Comparison of ENCODE assay signal across 17 cellular contexts in the genomic region with DNA sequence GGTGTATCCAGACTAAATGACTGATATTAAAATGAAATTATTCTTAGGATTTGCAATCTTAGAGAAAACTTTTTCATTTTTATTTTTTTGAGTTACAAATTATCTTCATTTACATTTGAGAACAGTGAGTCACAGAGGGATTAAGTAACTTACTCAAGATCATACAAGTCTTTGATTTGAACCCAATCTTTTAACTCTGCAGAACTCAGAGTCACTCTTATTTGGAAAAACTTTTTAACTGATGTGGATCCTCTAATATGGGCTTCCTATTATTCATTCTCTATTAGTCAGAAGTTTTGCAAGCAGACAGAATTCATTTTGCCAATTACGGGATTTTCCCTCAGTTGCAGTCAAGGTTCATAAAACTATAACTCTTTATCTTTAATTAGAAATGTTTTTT.
"Had no signal": no experiment of that assay in that cellular context is flagged by ENCODE, and none has a peak within 500 bp of the region (broad histone marks: within the 10 kb centered on the region; RNA-seq: fewer than 3 reads in every experiment).

No MANE protein-coding gene starts in this region.

- ATAC-seq: activated CD4-positive, CD25-positive, alpha-beta regulatory T cell treated with anti-CD3 and anti-CD28 coated beads, Interleukin-2, amount 50 U/mL, for 24 hours; left lobe of liver; mucosa of descending colon; psoas muscle had no signal

- H3K36me3 ChIP-seq: suprapubic skin had no signal

- H3K4me1 ChIP-seq: psoas muscle, sigmoid colon, suprapubic skin had no signal

- DNase-seq: activated effector memory CD4-positive, alpha-beta T cell treated with Interleukin-2 at 50 U/mL for 16 hours; activated T-cell treated with anti-CD3 and anti-CD28 coated beads, Interleukin-2, amount 50 U/mL, for 24 hours; anterior cingulate cortex; mucosa of descending colon; occipital lobe; psoas muscle; sigmoid colon; stimulated activated CD4-positive, alpha-beta T cell treated with anti-CD3 and anti-CD28 coated beads, Interleukin-12 subunit alpha, Interleukin-12 subunit beta, amount 100 ng/mL, for 4 hours; stimulated activated naive CD4-positive, alpha-beta T cell treated with Interleukin-2 at 50 U/mL for 16 hours had no signal

- H3K27me3 Mint-ChIP-seq: activated naive CD8-positive, alpha-beta T cell; type B pancreatic cell had no signal

- H3K27ac Mint-ChIP-seq: activated naive CD8-positive, alpha-beta T cell; activated T-cell treated with anti-CD3 and anti-CD28 coated beads, Interleukin-2, amount 50 U/mL, for 24 hours; nephron; T-helper 2 cell treated with Interferon-gamma antibody and Interleukin-4, amounts not matched to agents 5 μg/mL and 100 μg/mL, for 36 hours; type B pancreatic cell had no signal

- H3K27ac ChIP-seq: cardiac muscle cell, psoas muscle, sigmoid colon, suprapubic skin had no signal

- H3K4me3 Mint-ChIP-seq: activated naive CD8-positive, alpha-beta T cell; activated T-cell treated with anti-CD3 and anti-CD28 coated beads, Interleukin-2, amount 50 U/mL, for 24 hours; nephron; T-helper 2 cell treated with Interferon-gamma antibody and Interleukin-4, amounts not matched to agents 5 μg/mL and 100 μg/mL, for 36 hours; type B pancreatic cell had no signal

- H3K27me3 ChIP-seq: cardiac muscle cell, sigmoid colon, suprapubic skin had no signal

- H3K9me3 Mint-ChIP-seq: activated T-cell treated with anti-CD3 and anti-CD28 coated beads, Interleukin-2, amount 50 U/mL, for 24 hours; nephron; T-helper 2 cell treated with Interferon-gamma antibody and Interleukin-4, amounts not matched to agents 5 μg/mL and 100 μg/mL, for 36 hours; type B pancreatic cell had no signal

- H3K9me3 ChIP-seq: mucosa of descending colon, psoas muscle, sigmoid colon, suprapubic skin had no signal

- H3K4me3 ChIP-seq: cardiac muscle cell, mucosa of descending colon, psoas muscle, sigmoid colon, suprapubic skin had no signal
